ENCODE assay signal across 1 cellular context in genomic region chr2:3222636-3223035, GRCh38.
TF ChIP-seq lines count a peak whose summit lies in the region.

No MANE protein-coding gene starts in this region.

TF ChIP-seq in WTC11, 78 proteins besides CTCF, POLR2A, EP300 and RAD21 (continued from another document):
- no peak for TF ChIP-seq PRDM15 (CRISPR knock-in tag; IDR thresholded peaks at IDR 0.05)
- TF ChIP-seq NR3C1 (CRISPR knock-in tag; conservative IDR thresholded peaks at IDR 0.05; ENCODE audit: low read depth), result no peak
- no peak for TF ChIP-seq ZNF423 (CRISPR knock-in tag; IDR thresholded peaks at IDR 0.05)
